Comparison of ENCODE assay signal across 18 cellular contexts in genomic region chr9:121204121-121204520, GRCh38. TPM values are rescaled to one million over a fixed set of nuclear protein-coding genes. Genes with fewer than 3 reads are reported as not detected.
DNase-seq lines count a peak whose midpoint lies in the region; ATAC-seq and TF ChIP-seq lines count a peak whose summit lies in the region.
"Had no signal": no experiment of that assay in that cellular context is flagged by ENCODE, and none has a peak within 500 bp of the region (broad histone marks: within the 10 kb centered on the region; RNA-seq: fewer than 3 reads in every experiment).

No MANE protein-coding gene starts in this region.

- H3K27me3 ChIP-seq in MM.1S (replicated peaks; ENCODE audit: insufficient read depth, low read length): no peaks in the 10 kb centered on the region
- H3K27me3 ChIP-seq: BLaER1 treated with 17β-estradiol and CSF1 and Interleukin-3, amounts not matched to agents 10 nM and 100 nM had no signal

- no peaks in the 10 kb centered on the region for H3K9me3 ChIP-seq in MM.1S (replicated peaks; ENCODE audit: insufficient read depth, low read length)
- H3K9me3 ChIP-seq: BLaER1 treated with 17β-estradiol and CSF1 and Interleukin-3, amounts not matched to agents 10 nM and 100 nM; HAP-1 had no signal

- no peak for ATAC-seq in activated CD8-positive, alpha-beta T cell treated with anti-CD3 and anti-CD28 coated beads, Interleukin-2, amount 10 ng/mL, durations not matched to agents 7 days and 5 days

- no peak overlapping the region for H3K4me2 ChIP-seq in MM.1S (ENCODE audit: low read depth, low read length)
- H3K4me2 ChIP-seq: BLaER1 treated with 17β-estradiol and CSF1 and Interleukin-3, amounts not matched to agents 10 nM and 100 nM had no signal

- H3F3A ChIP-seq in MM.1S (ENCODE audit: insufficient read depth, low read length): peaks cover 4% of the 10 kb centered on the region

- H3K27ac Mint-ChIP-seq in neural crest cell (ENCODE audit: unreplicated experiment): no peak overlapping the region
- H3K27ac Mint-ChIP-seq in activated CD8-positive, alpha-beta T cell treated with anti-CD3 and anti-CD28 coated beads, Interleukin-2, amount 10 ng/mL, durations not matched to agents 7 days and 5 days: no peak overlapping the region
- H3K27ac Mint-ChIP-seq: CD4-positive, CD25-positive, alpha-beta regulatory T cell; HFFc6 had no signal

- H3K9me2 ChIP-seq in MM.1S (replicated peaks; ENCODE audit: insufficient read depth, low read length): no peaks in the 10 kb centered on the region

- H3K79me2 ChIP-seq in MM.1S (ENCODE audit: low read length): peaks cover 27% of the 10 kb centered on the region

- POLR2A ChIA-PET in activated CD8-positive, alpha-beta T cell treated with anti-CD3 and anti-CD28 coated beads, Interleukin-2, amount 10 ng/mL, durations not matched to agents 7 days and 5 days (lab: Charles Lee): no interaction called here

- H3K4me1 ChIP-seq in MM.1S (ENCODE audit: low read length): peaks cover 23% of the 10 kb centered on the region

- no peaks in the 10 kb centered on the region for H3K9me3 Mint-ChIP-seq in neural crest cell
- no peaks in the 10 kb centered on the region for H3K9me3 Mint-ChIP-seq in activated CD8-positive, alpha-beta T cell treated with anti-CD3 and anti-CD28 coated beads, Interleukin-2, amount 10 ng/mL, durations not matched to agents 7 days and 5 days (ENCODE audit: insufficient read depth)
- H3K9me3 Mint-ChIP-seq: HFFc6 had no signal

- no peaks in the 10 kb centered on the region for H3K36me3 ChIP-seq in MM.1S (replicated peaks; ENCODE audit: insufficient read depth, low read length)
- H3K36me3 ChIP-seq: BLaER1 treated with 17β-estradiol and CSF1 and Interleukin-3, amounts not matched to agents 10 nM and 100 nM; HAP-1 had no signal

- no peak overlapping the region for H3K27ac ChIP-seq in MM.1S (ENCODE audit: low read length)
- H3K27ac ChIP-seq: 22Rv1; BLaER1 treated with 17β-estradiol and CSF1 and Interleukin-3, amounts not matched to agents 10 nM and 100 nM had no signal

- H3K9ac ChIP-seq in MM.1S (ENCODE audit: low read length): no peak overlapping the region
- H3K9ac ChIP-seq: BLaER1 treated with 17β-estradiol and CSF1 and Interleukin-3, amounts not matched to agents 10 nM and 100 nM had no signal

- DNase-seq in NOMO-1 (lab: John Stamatoyannopoulos, UW; ENCODE audit: unreplicated experiment in 2 of 2) (peak; percentile 60 to 65), NOMO-1 treated with dmso at 0.1 percent for 144 hours (lab: John Stamatoyannopoulos, UW; ENCODE audit: unreplicated experiment) (no peak), HuH-7.5 (ENCODE audit: low spot score) (peak; percentile 49), MV-4-11 (lab: John Stamatoyannopoulos, UW) (peak; percentile 79), neural crest cell (ENCODE audit: low read depth, low spot score) (no peak), posterior vena cava (ENCODE audit: low spot score) (no peak), MM.1S (no peak)
- DNase-seq in activated CD8-positive, alpha-beta T cell treated with anti-CD3 and anti-CD28 coated beads, Interleukin-2, amount 10 ng/mL, durations not matched to agents 7 days and 5 days: no peak
- DNase-seq: Calu3, DMS79 treated with DMSO at 0.1 percent for 48 hours, GF-D8, GOT3, HFFc6, IMR-90 had no signal

- TF ChIP-seq CTCF in neural crest cell (conservative IDR thresholded peaks at IDR 0.05) (no peak), MM.1S (IDR thresholded peaks at IDR 0.05; ENCODE audit: low read length) (no peak)

- no peak overlapping the region for H2AFZ ChIP-seq in MM.1S (ENCODE audit: low read length)

- intact Hi-C loops in posterior vena cava (cut with DNase I): no loop called here

- H3K4me3 ChIP-seq in MM.1S (ENCODE audit: low read length): no peak overlapping the region
- H3K4me3 ChIP-seq: BLaER1 treated with 17β-estradiol and CSF1 and Interleukin-3, amounts not matched to agents 10 nM and 100 nM; HAP-1 had no signal

- CTCF ChIA-PET in activated CD8-positive, alpha-beta T cell treated with anti-CD3 and anti-CD28 coated beads, Interleukin-2, amount 10 ng/mL, durations not matched to agents 7 days and 5 days (lab: Charles Lee): interaction anchor here (1.0 to 2.5 kb wide), 2 partner anchors 10 to 150 kb away, joined by 3 to 24 read pairs; no protein-coding TSS in a partner anchor

- H3K4me1 Mint-ChIP-seq in neural crest cell: peaks cover 25% of the 10 kb centered on the region
- H3K4me1 Mint-ChIP-seq in activated CD8-positive, alpha-beta T cell treated with anti-CD3 and anti-CD28 coated beads, Interleukin-2, amount 10 ng/mL, durations not matched to agents 7 days and 5 days (ENCODE audit: low read depth): peaks cover 52% of the 10 kb centered on the region

- H3K36me3 Mint-ChIP-seq in neural crest cell (ENCODE audit: low read depth): no peaks in the 10 kb centered on the region
- peaks cover 25% of the 10 kb centered on the region for H3K36me3 Mint-ChIP-seq in activated CD8-positive, alpha-beta T cell treated with anti-CD3 and anti-CD28 coated beads, Interleukin-2, amount 10 ng/mL, durations not matched to agents 7 days and 5 days (ENCODE audit: low read depth)
- H3K36me3 Mint-ChIP-seq: CD4-positive, CD25-positive, alpha-beta regulatory T cell had no signal

- H4K20me1 ChIP-seq in MM.1S (ENCODE audit: insufficient read depth, low read length): peaks cover 18% of the 10 kb centered on the region

- peak overlapping the region; percentile 17 for H3K4me3 Mint-ChIP-seq in neural crest cell
- H3K4me3 Mint-ChIP-seq in activated CD8-positive, alpha-beta T cell treated with anti-CD3 and anti-CD28 coated beads, Interleukin-2, amount 10 ng/mL, durations not matched to agents 7 days and 5 days: no peak overlapping the region
- H3K4me3 Mint-ChIP-seq: HFFc6 had no signal

- no peaks in the 10 kb centered on the region for H3K27me3 Mint-ChIP-seq in neural crest cell (ENCODE audit: low read depth)
- H3K27me3 Mint-ChIP-seq in activated CD8-positive, alpha-beta T cell treated with anti-CD3 and anti-CD28 coated beads, Interleukin-2, amount 10 ng/mL, durations not matched to agents 7 days and 5 days (ENCODE audit: low read depth): no peaks in the 10 kb centered on the region

RNA-seq across cellular contexts. Expression of gene RAB14, which starts 2.5 kb away (rescaled TPM):
- total RNA-seq in neural crest cell (59.7 and 62.2 TPM in 2 replicates), posterior vena cava (10 to 100 TPM; 46.7 to 49.7 TPM)
- total RNA-seq in activated CD8-positive, alpha-beta T cell treated with anti-CD3 and anti-CD28 coated beads, Interleukin-2, amount 10 ng/mL, durations not matched to agents 7 days and 5 days: 10 to 100 TPM; 56.7 to 68.2 TPM

Comparison
In these comparisons a context has a peak if more than half of its experiments do, and no peak if none do; other contexts are left out.
1. DNase-seq: peak in NOMO-1 (2 of 2), HuH-7.5 (single experiment) and MV-4-11 (single experiment); none in NOMO-1 treated with dmso at 0.1 percent for 144 hours (single experiment), neural crest cell (single experiment), posterior vena cava (single experiment), MM.1S (single experiment) and activated CD8-positive, alpha-beta T cell treated with anti-CD3 and anti-CD28 coated beads, Interleukin-2, amount 10 ng/mL, durations not matched to agents 7 days and 5 days (single experiment).